17 cellular contexts compared by ENCODE assay signal in the genomic region with DNA sequence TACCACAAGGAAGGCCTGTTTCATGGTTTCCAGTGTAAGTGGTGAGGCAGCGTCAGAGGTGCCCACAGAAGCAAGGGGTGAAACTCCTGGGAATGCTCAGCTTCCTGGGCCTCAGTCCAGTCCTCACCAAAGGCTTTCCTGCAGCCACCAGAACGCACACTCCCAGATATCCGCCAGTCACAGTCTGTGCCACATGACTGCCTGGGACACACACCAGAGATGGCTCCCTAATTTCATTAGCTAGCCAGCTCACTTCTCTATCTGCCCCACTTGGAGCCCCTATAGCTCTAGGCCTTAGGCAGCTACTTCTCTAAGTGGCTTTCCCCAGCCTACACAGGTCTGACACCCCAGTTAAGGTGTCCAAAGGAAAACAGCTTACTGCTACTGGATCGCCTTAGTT.
DNase-seq lines count a peak whose midpoint lies in the region; ATAC-seq, FAIRE-seq and TF ChIP-seq lines count a peak whose summit lies in the region.
"Had no signal": no experiment of that assay in that cellular context is flagged by ENCODE, and none has a peak within 500 bp of the region (broad histone marks: within the 10 kb centered on the region; RNA-seq: fewer than 3 reads in every experiment).

No MANE protein-coding gene starts in this region.

- H3K4me1 ChIP-seq in A549, result peaks cover 48% of the 10 kb centered on the region
- H3K4me1 ChIP-seq: prostate gland had no signal

- no peak overlapping the region for H3K4me2 ChIP-seq in A549

- no peak for TF ChIP-seq POLR2A in A549 (IDR thresholded peaks at IDR 0.05; ENCODE audit: low read length)
- TF ChIP-seq POLR2A in GM12891 (IDR thresholded peaks at IDR 0.05; ENCODE audit: low read depth, low read length), result 0 out of 2 replicates have a peak, but pooled peaks have one; percentile 28

- peak overlapping the region; percentile 46 for H3K27ac Mint-ChIP-seq in activated naive CD8-positive, alpha-beta T cell treated with anti-CD3 and anti-CD28 coated beads, Interleukin-2, amount 50 U/mL, for 24 hours
- H3K27ac Mint-ChIP-seq: IgD-negative memory B cell had no signal

- H3K4me1 Mint-ChIP-seq in activated naive CD8-positive, alpha-beta T cell treated with anti-CD3 and anti-CD28 coated beads, Interleukin-2, amount 50 U/mL, for 24 hours, result peaks cover 37% of the 10 kb centered on the region

- FAIRE-seq in A549 (lab: Jason Lieb, UNC), result no peak
- no peak for FAIRE-seq in GM12891 (lab: Jason Lieb, UNC)

- no peak for TF ChIP-seq CTCF in A549 (IDR thresholded peaks at IDR 0.05)
- no peak for TF ChIP-seq CTCF in foreskin fibroblast (IDR thresholded peaks at IDR 0.05; ENCODE audit: low read depth, low read length)

- DNase-seq in A549 (ENCODE audit: low read depth in 1 of 2, low spot score in 1 of 2), result no peak
- DNase-seq in GM12891 (ENCODE audit: insufficient read length, low spot score), result no peak
- no peak for DNase-seq in activated naive CD8-positive, alpha-beta T cell treated with anti-CD3 and anti-CD28 coated beads, Interleukin-2, amount 50 U/mL, for 24 hours
- peak; percentile 28 for DNase-seq in left kidney (ENCODE audit: low read depth, low spot score)
- no peak for DNase-seq in NCI-H1417 treated with DMSO at 0.1 percent for 48 hours (lab: John Stamatoyannopoulos, UW)
- DNase-seq in iPS-NIHi7 (ENCODE audit: extremely low spot score), result no peak
- no peak for DNase-seq in foreskin fibroblast
- DNase-seq: activated CD4-positive, alpha-beta T cell treated with anti-CD3 and anti-CD28 coated beads, Interleukin-2, amount 50 U/mL, for 4 hours; body of pancreas; dermis blood vessel endothelial cell; DMS 273 treated with DMSO at 0.1 percent for 48 hours; stimulated activated CD4-positive, alpha-beta T cell treated with anti-CD3 and anti-CD28 coated beads, Interleukin-12 subunit alpha, Interleukin-12 subunit beta, amount 100 ng/mL, for 4 hours had no signal

- H3K4me3 ChIP-seq in A549 (no peak overlapping the region), foreskin fibroblast (ENCODE audit: low read depth in 1 of 2, low read length in 2 of 2) (no peak overlapping the region)
- H3K4me3 ChIP-seq: body of pancreas, prostate gland, SJSA1 had no signal

- CTCF ChIA-PET in A549 (lab: Yijun Ruan, JAX), result interaction anchor here (1.4 to 16.2 kb wide), 2 partner anchors 32 to 208 kb away, joined by 4 to 488 read pairs; no protein-coding TSS in a partner anchor

- no peaks in the 10 kb centered on the region for H3K9me3 ChIP-seq in A549
- H3K9me3 ChIP-seq: body of pancreas, prostate gland, SJSA1 had no signal

- no peak for TF ChIP-seq EP300 in A549 (IDR thresholded peaks at IDR 0.05)

- H3K9me3 Mint-ChIP-seq in activated naive CD8-positive, alpha-beta T cell treated with anti-CD3 and anti-CD28 coated beads, Interleukin-2, amount 50 U/mL, for 24 hours, result no peaks in the 10 kb centered on the region
- H3K9me3 Mint-ChIP-seq: activated T-helper 2 cell treated with anti-CD3 and anti-CD28 coated beads, Interferon-gamma antibody, Interleukin-2, Interleukin-4, amounts not matched to agents 10 μg/mL and 5 μg/mL and 100 μg/mL, durations not matched to agents 14 hours and 24 hours and 36 hours; IgD-negative memory B cell had no signal

- no peak for TF ChIP-seq RAD21 in A549 (conservative IDR thresholded peaks at IDR 0.05 in 1 of 2, IDR thresholded peaks at IDR 0.05 in 1 of 2)

- POLR2A ChIA-PET in A549 (lab: Yijun Ruan, JAX), result interaction anchor here (0.9 to 1.4 kb wide), 2 partner anchors 12 to 113 kb away, joined by 3 to 4 read pairs; no protein-coding TSS in a partner anchor

- H3K36me3 Mint-ChIP-seq in activated naive CD8-positive, alpha-beta T cell treated with anti-CD3 and anti-CD28 coated beads, Interleukin-2, amount 50 U/mL, for 24 hours (ENCODE audit: low read depth), result peaks cover 38% of the 10 kb centered on the region

- peak overlapping the region; percentile 78 to 88 for H3K27ac ChIP-seq in A549
- H3K27ac ChIP-seq: body of pancreas, prostate gland, SJSA1 had no signal

- H3K27me3 Mint-ChIP-seq in activated naive CD8-positive, alpha-beta T cell treated with anti-CD3 and anti-CD28 coated beads, Interleukin-2, amount 50 U/mL, for 24 hours, result no peaks in the 10 kb centered on the region
- H3K27me3 Mint-ChIP-seq: IgD-negative memory B cell had no signal

- no peak overlapping the region for H3K4me3 Mint-ChIP-seq in activated naive CD8-positive, alpha-beta T cell treated with anti-CD3 and anti-CD28 coated beads, Interleukin-2, amount 50 U/mL, for 24 hours
- H3K4me3 Mint-ChIP-seq: IgD-negative memory B cell had no signal

- ATAC-seq in A549, result no peak
- ATAC-seq in activated naive CD8-positive, alpha-beta T cell treated with anti-CD3 and anti-CD28 coated beads, Interleukin-2, amount 50 U/mL, for 24 hours, result no peak
- ATAC-seq in GM21367 (IDR thresholded peaks at IDR 0.05; ENCODE audit: unreplicated experiment), result no peak
- ATAC-seq: body of pancreas had no signal

- 96% methylated on average over 4 of the region's 4 CpGs for WGBS in A549 (ENCODE audit: missing lambda C conversion rate)

TF ChIP-seq in A549, 52 proteins besides CTCF, POLR2A, EP300 and RAD21 (continues in another document):
- no peak for TF ChIP-seq SMC3 (IDR thresholded peaks at IDR 0.05)
- TF ChIP-seq, protein P1, sequence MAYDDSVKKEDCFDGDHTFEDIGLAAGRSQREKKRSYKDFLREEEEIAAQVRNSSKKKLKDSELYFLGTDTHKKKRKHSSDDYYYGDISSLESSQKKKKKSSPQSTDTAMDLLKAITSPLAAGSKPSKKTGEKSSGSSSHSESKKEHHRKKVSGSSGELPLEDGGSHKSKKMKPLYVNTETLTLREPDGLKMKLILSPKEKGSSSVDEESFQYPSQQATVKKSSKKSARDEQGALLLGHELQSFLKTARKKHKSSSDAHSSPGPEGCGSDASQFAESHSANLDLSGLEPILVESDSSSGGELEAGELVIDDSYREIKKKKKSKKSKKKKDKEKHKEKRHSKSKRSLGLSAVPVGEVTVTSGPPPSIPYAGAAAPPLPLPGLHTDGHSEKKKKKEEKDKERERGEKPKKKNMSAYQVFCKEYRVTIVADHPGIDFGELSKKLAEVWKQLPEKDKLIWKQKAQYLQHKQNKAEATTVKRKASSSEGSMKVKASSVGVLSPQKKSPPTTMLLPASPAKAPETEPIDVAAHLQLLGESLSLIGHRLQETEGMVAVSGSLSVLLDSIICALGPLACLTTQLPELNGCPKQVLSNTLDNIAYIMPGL (CRISPR knock-in tag; IDR thresholded peaks at IDR 0.05; ENCODE audit: borderline replicate concordance), result no peak
- no peak for TF ChIP-seq MYC (IDR thresholded peaks at IDR 0.05; ENCODE audit: borderline replicate concordance, low read length)

TF ChIP-seq in GM12891, 5 proteins besides CTCF, POLR2A, EP300 and RAD21:
- no peak for TF ChIP-seq SPI1 (IDR thresholded peaks at IDR 0.05; ENCODE audit: low read depth, low read length)
- TF ChIP-seq TAF1 (IDR thresholded peaks at IDR 0.05; ENCODE audit: low read depth, low read length), result no peak
- TF ChIP-seq POU2F2 (IDR thresholded peaks at IDR 0.05; ENCODE audit: low read depth, low read length), result no peak
- no peak for TF ChIP-seq PAX5 (IDR thresholded peaks at IDR 0.05; ENCODE audit: insufficient read depth, low read length, severe bottlenecking)
- TF ChIP-seq POLR2AphosphoS5 (IDR thresholded peaks at IDR 0.05; ENCODE audit: low read depth, low read length), result no peak
TF ChIP-seq in GM12891: peak in this region for 0.
